8 cellular contexts compared by ENCODE assay signal in the genomic region with DNA sequence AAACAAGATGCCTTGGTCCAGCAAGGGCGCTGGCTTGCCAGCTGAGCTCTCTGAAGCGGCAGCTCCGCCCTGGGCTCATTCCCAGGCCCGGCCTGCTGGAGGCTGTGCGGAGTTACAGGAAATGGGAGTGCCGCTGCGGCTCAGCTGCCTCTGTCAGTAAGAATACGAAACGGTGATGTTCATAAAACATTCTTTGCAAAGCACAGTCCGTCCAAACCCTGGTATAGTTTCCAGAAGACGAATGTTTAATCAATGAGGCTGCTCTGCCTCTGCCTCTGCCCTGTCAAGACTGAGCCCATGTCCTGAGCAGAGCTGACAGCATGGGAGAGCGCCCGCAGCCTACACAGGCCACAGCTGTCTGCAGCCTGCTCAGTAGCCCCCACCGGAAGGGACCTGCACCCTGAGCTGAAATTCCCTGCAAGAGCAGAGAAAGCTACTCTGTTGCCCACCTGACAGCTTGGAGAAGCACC.
DNase-seq lines count a peak whose midpoint lies in the region; ATAC-seq and TF ChIP-seq lines count a peak whose summit lies in the region.

No MANE protein-coding gene starts in this region.

- no peak for ATAC-seq in GM21390 (IDR thresholded peaks at IDR 0.05; ENCODE audit: unreplicated experiment)

- TF ChIP-seq POLR2A in Peyer's patch (IDR thresholded peaks at IDR 0.05): no peak

- DNase-seq in ELF-1 (ENCODE audit: low read depth, low spot score) (peak; percentile 81), Peyer's patch (peak; percentile 23 to 81 (median 73)), epidermal melanocyte (ENCODE audit: insufficient read length, low spot score) (peak; percentile 87), mesothelial cell of epicardium (ENCODE audit: low spot score in 2 of 2, unreplicated experiment in 2 of 2) (peak in 1 of 2 experiments; percentile 66), tibial artery (peak; percentile 91 to 93)
- DNase-seq in effector memory CD4-positive, alpha-beta T cell: no peak
- no peak for DNase-seq in stimulated activated CD8-positive, alpha-beta memory T cell treated with anti-CD3 and anti-CD28 coated beads, Interleukin-4, amount 100 ng/mL, for 48 hours

- H3K36me3 ChIP-seq in Peyer's patch (peaks cover 0 to 6% (median 0%) of the 10 kb centered on the region in 3 donors), tibial artery (peaks cover 0 to 10% (median 5%) of the 10 kb centered on the region in 3 donors)
- no peaks in the 10 kb centered on the region for H3K36me3 ChIP-seq in effector memory CD4-positive, alpha-beta T cell (ENCODE audit: control insufficient read depth, insufficient read depth, low read length)

- H3K4me1 Mint-ChIP-seq in mesothelial cell of epicardium: peaks cover 19% of the 10 kb centered on the region

- TF ChIP-seq CTCF in Peyer's patch (IDR thresholded peaks at IDR 0.05): peak in 3 of 6 experiments; percentile 31 to 45 (median 34)
- no peak for TF ChIP-seq CTCF in mesothelial cell of epicardium (IDR thresholded peaks at IDR 0.05; ENCODE audit: unreplicated experiment)
- peak; percentile 18 to 42 for TF ChIP-seq CTCF in tibial artery (IDR thresholded peaks at IDR 0.05)

- H3K4me3 Mint-ChIP-seq in mesothelial cell of epicardium: peak overlapping the region; percentile 46

- H3K9me3 ChIP-seq in Peyer's patch (no peaks in the 10 kb centered on the region), tibial artery (no peaks in the 10 kb centered on the region)
- H3K9me3 ChIP-seq in effector memory CD4-positive, alpha-beta T cell (ENCODE audit: control insufficient read depth, low read length): no peaks in the 10 kb centered on the region

- peaks cover 10% of the 10 kb centered on the region for H3K27me3 Mint-ChIP-seq in mesothelial cell of epicardium (ENCODE audit: low read depth)

- peaks cover 0 to 11% (median 0%) of the 10 kb centered on the region in 4 donors for H3K4me1 ChIP-seq in Peyer's patch
- H3K4me1 ChIP-seq in tibial artery: peaks cover 5 to 34% (median 13%) of the 10 kb centered on the region in 4 donors
- no peaks in the 10 kb centered on the region for H3K4me1 ChIP-seq in effector memory CD4-positive, alpha-beta T cell (ENCODE audit: control insufficient read depth, insufficient read depth, low read length, poor library complexity, severe bottlenecking)

- no peak overlapping the region for H3K4me3 ChIP-seq in Peyer's patch
- peak overlapping the region; percentile 8 to 19 for H3K4me3 ChIP-seq in tibial artery
- H3K4me3 ChIP-seq in effector memory CD4-positive, alpha-beta T cell (ENCODE audit: insufficient read depth, low read depth, low read length, poor library complexity, severe bottlenecking): no peak overlapping the region

- H3K36me3 Mint-ChIP-seq in mesothelial cell of epicardium: peaks cover 1% of the 10 kb centered on the region

- H3K27me3 ChIP-seq in Peyer's patch: no peaks in the 10 kb centered on the region
- H3K27me3 ChIP-seq in tibial artery: no peaks in the 10 kb centered on the region
- no peaks in the 10 kb centered on the region for H3K27me3 ChIP-seq in effector memory CD4-positive, alpha-beta T cell (replicated peaks; ENCODE audit: control insufficient read depth, insufficient read depth, low read length, poor library complexity, severe bottlenecking)

- H3K9me3 Mint-ChIP-seq in mesothelial cell of epicardium: no peaks in the 10 kb centered on the region

- no peak overlapping the region for H3K27ac Mint-ChIP-seq in mesothelial cell of epicardium

- H3K27ac ChIP-seq in Peyer's patch: peak overlapping the region; percentile 25 to 39 (median 26)
- peak overlapping the region; percentile 67 to 71 for H3K27ac ChIP-seq in tibial artery
- H3K27ac ChIP-seq in effector memory CD4-positive, alpha-beta T cell (ENCODE audit: insufficient read depth, low read length, poor library complexity, severe bottlenecking): no peak overlapping the region

- intact Hi-C loops in tibial artery (cut with DNase I; ENCODE audit: low total_unique reads): loop anchor here (5.0 kb wide), 1 partner anchor 347 kb away; a partner anchor contains a TSS

Comparison
In these comparisons a context has a peak if more than half of its experiments do, and no peak if none do; other contexts are left out.
1. DNase-seq: peak in ELF-1 (single experiment), Peyer's patch (3 of 3), epidermal melanocyte (single experiment) and tibial artery (2 of 2); none in effector memory CD4-positive, alpha-beta T cell (0 of 3) and stimulated activated CD8-positive, alpha-beta memory T cell treated with anti-CD3 and anti-CD28 coated beads, Interleukin-4, amount 100 ng/mL, for 48 hours (single experiment).
2. H3K4me3 ChIP-seq: peak in tibial artery (2 of 2); none in Peyer's patch (0 of 4) and effector memory CD4-positive, alpha-beta T cell (single experiment).